In genomic region chr10:64062793-64063192, GRCh38 we compare ENCODE assay signal across 1 cellular context.
TF ChIP-seq lines count a peak whose summit lies in the region.

No MANE protein-coding gene starts in this region.

TF ChIP-seq in GM23338, 12 proteins besides CTCF, POLR2A, EP300 and RAD21 (continued from another document):
- TF ChIP-seq ETS1 (IDR thresholded peaks at IDR 0.05) (no peak), ZNF114 (CRISPR knock-in tag; IDR thresholded peaks at IDR 0.05) (no peak), ZNF331 (CRISPR knock-in tag; IDR thresholded peaks at IDR 0.05; ENCODE audit: low read depth) (no peak), ZNF462 (CRISPR knock-in tag; IDR thresholded peaks at IDR 0.05) (no peak), CREB1 (CRISPR knock-in tag; IDR thresholded peaks at IDR 0.05; ENCODE audit: low read depth) (no peak), NANOG (IDR thresholded peaks at IDR 0.05; ENCODE audit: borderline replicate concordance) (no peak), REST (IDR thresholded peaks at IDR 0.05; ENCODE audit: unreplicated experiment) (no peak), STAT1 (IDR thresholded peaks at IDR 0.05; ENCODE audit: unreplicated experiment) (no peak), EZH2phosphoT487 (IDR thresholded peaks at IDR 0.05; ENCODE audit: unreplicated experiment) (no peak)
